8 cellular contexts compared by ENCODE assay signal in the genomic region with DNA sequence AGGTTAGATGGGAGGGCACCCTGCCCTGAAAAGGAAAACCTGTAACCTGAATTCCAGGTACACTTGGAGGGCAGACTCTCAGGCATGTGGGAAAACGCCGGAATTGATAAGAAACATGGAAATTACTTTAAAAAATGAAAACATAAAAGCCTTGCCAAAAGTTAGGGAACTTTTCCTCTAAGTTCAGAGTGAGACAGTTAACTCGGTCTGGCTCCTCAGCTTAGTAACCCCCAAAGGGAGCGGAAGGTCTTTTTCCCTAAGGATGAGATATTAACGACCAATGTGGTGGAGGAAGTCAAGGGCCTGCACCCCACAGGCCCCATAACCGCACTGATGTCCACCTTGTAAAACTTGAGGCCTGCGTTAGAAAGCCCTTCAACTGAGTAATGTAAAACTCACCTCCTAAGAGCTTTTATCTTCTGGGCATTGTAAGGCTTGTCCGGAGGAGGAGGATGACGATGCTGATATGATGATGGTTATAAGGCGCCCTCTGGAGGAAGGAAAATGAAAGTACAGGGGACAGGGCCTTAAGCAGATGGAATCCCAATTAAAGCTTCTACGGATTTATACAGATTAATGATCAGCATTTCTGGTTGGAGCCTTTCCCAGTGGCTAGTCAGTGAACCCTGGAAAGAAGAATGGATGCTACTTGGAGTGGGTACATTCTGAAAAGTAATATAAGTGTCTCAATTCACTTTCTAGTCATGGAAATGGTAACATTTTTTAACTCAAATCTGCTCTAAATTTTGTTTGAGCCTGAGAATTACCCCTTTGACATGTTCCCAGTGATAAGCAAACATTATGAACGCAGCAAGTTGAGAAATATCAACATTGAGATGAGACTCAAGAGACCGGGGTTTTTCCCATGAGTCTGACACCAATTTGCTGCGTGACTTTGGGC. TPM values are rescaled to one million over a fixed set of nuclear protein-coding genes. Genes with fewer than 3 reads are reported as not detected.
DNase-seq lines count a peak whose midpoint lies in the region; ATAC-seq and TF ChIP-seq lines count a peak whose summit lies in the region.

No MANE protein-coding gene starts in this region.

- H3K27me3 Mint-ChIP-seq in activated naive CD8-positive, alpha-beta T cell treated with anti-CD3 and anti-CD28 coated beads, Interleukin-2, amount 50 U/mL, for 24 hours = peaks cover 45% of the 10 kb centered on the region
- H3K27me3 Mint-ChIP-seq in progenitor cell of endocrine pancreas = peaks cover 13% of the 10 kb centered on the region

- H3K4me3 ChIP-seq in DOHH2 (ENCODE audit: low read length) = no peak overlapping the region
- peak overlapping the region; percentile 26 to 68 (median 61) for H3K4me3 ChIP-seq in heart left ventricle

- H3F3A ChIP-seq in DOHH2 (ENCODE audit: control insufficient read depth, insufficient read depth) = no peaks in the 10 kb centered on the region

- no peak for TF ChIP-seq POLR2A in heart left ventricle (IDR thresholded peaks at IDR 0.05)

- H3K9me3 ChIP-seq in DOHH2 (ENCODE audit: control insufficient read depth, insufficient read depth, low read length) = no peaks in the 10 kb centered on the region
- H3K9me3 ChIP-seq in heart left ventricle = no peaks in the 10 kb centered on the region

- peaks cover 5% of the 10 kb centered on the region for H3K4me1 Mint-ChIP-seq in activated naive CD8-positive, alpha-beta T cell treated with anti-CD3 and anti-CD28 coated beads, Interleukin-2, amount 50 U/mL, for 24 hours
- H3K4me1 Mint-ChIP-seq in progenitor cell of endocrine pancreas (ENCODE audit: low read depth) = peaks cover 9% of the 10 kb centered on the region

- H3K4me2 ChIP-seq in DOHH2 (ENCODE audit: low read length) = no peak overlapping the region

- ATAC-seq in GM19452 (IDR thresholded peaks at IDR 0.05; ENCODE audit: unreplicated experiment) = peak; percentile 94
- peak; percentile 69 for ATAC-seq in HG03457 (IDR thresholded peaks at IDR 0.05; ENCODE audit: unreplicated experiment)
- peak; percentile 68 for ATAC-seq in activated naive CD8-positive, alpha-beta T cell treated with anti-CD3 and anti-CD28 coated beads, Interleukin-2, amount 50 U/mL, for 24 hours
- peak; percentile 56 to 78 (median 70) for ATAC-seq in heart left ventricle

- H3K36me3 ChIP-seq in DOHH2 (ENCODE audit: control insufficient read depth, low read length) (no peaks in the 10 kb centered on the region), heart left ventricle (peaks cover 0 to 32% (median 0%) of the 10 kb centered on the region in 9 donors)

- no peaks in the 10 kb centered on the region for H3K9me2 ChIP-seq in DOHH2 (replicated peaks; ENCODE audit: control insufficient read depth, low read length)

- H3K4me3 Mint-ChIP-seq in activated naive CD8-positive, alpha-beta T cell treated with anti-CD3 and anti-CD28 coated beads, Interleukin-2, amount 50 U/mL, for 24 hours = peak overlapping the region; percentile 38
- H3K4me3 Mint-ChIP-seq in progenitor cell of endocrine pancreas (ENCODE audit: low read depth) = peak overlapping the region; percentile 75

- H3K27me3 ChIP-seq in DOHH2 (ENCODE audit: control insufficient read depth, low read length) (peaks cover 19% of the 10 kb centered on the region), heart left ventricle (peaks cover 0 to 11% (median 2%) of the 10 kb centered on the region in 9 donors)

- DNase-seq in NCI-H524 treated with DMSO at 0.1 percent for 48 hours (lab: John Stamatoyannopoulos, UW) (peak; percentile 68), heart left ventricle (peak in 3 of 5 donors; percentile 41 to 48 (median 41)), progenitor cell of endocrine pancreas (ENCODE audit: low spot score, unreplicated experiment) (no peak)
- DNase-seq in activated naive CD8-positive, alpha-beta T cell treated with anti-CD3 and anti-CD28 coated beads, Interleukin-2, amount 50 U/mL, for 24 hours = peak; percentile 7
- no peak for DNase-seq in stimulated activated CD4-positive, alpha-beta T cell treated with anti-CD3 and anti-CD28 coated beads, Interleukin-4, amount 100 ng/mL, for 4 hours

- H3K9me3 Mint-ChIP-seq in activated naive CD8-positive, alpha-beta T cell treated with anti-CD3 and anti-CD28 coated beads, Interleukin-2, amount 50 U/mL, for 24 hours = no peaks in the 10 kb centered on the region
- no peaks in the 10 kb centered on the region for H3K9me3 Mint-ChIP-seq in progenitor cell of endocrine pancreas (ENCODE audit: low read depth)

- no peak overlapping the region for H3K27ac Mint-ChIP-seq in activated naive CD8-positive, alpha-beta T cell treated with anti-CD3 and anti-CD28 coated beads, Interleukin-2, amount 50 U/mL, for 24 hours
- H3K27ac Mint-ChIP-seq in progenitor cell of endocrine pancreas = no peak overlapping the region

- H3K79me2 ChIP-seq in DOHH2 (ENCODE audit: control insufficient read depth, low read length) = no peaks in the 10 kb centered on the region

- TF ChIP-seq CTCF in DOHH2 (IDR thresholded peaks at IDR 0.05; ENCODE audit: low read depth, low read length, poor library complexity, severe bottlenecking) = peak; percentile 94
- peak; percentile 58 to 85 (median 74) for TF ChIP-seq CTCF in heart left ventricle (IDR thresholded peaks at IDR 0.05)
- peak; percentile 79 for TF ChIP-seq CTCF in progenitor cell of endocrine pancreas (IDR thresholded peaks at IDR 0.05; ENCODE audit: unreplicated experiment)

- H3K4me1 ChIP-seq in DOHH2 (ENCODE audit: control insufficient read depth, low read length) = no peaks in the 10 kb centered on the region
- H3K4me1 ChIP-seq in heart left ventricle = peaks cover 0 to 35% (median 10%) of the 10 kb centered on the region in 12 donors

- no peaks in the 10 kb centered on the region for H4K20me1 ChIP-seq in DOHH2 (ENCODE audit: control insufficient read depth, insufficient read depth, low read depth, low read length)

- intact Hi-C loops in heart left ventricle (cut with DNase I) = loop anchor here in 8 of 10 donors (1.0 to 10.0 kb wide), 8 partner anchors 21 to 107 kb away; no protein-coding TSS in a partner anchor

- WGBS in heart left ventricle, 4 donors = 23 to 25% (median 24%) methylated on average over 14 of the region's 14 CpGs

- H3K36me3 Mint-ChIP-seq in activated naive CD8-positive, alpha-beta T cell treated with anti-CD3 and anti-CD28 coated beads, Interleukin-2, amount 50 U/mL, for 24 hours (ENCODE audit: low read depth) = no peaks in the 10 kb centered on the region
- H3K36me3 Mint-ChIP-seq in progenitor cell of endocrine pancreas (ENCODE audit: insufficient read depth) = no peaks in the 10 kb centered on the region

- H3K27ac ChIP-seq in DOHH2 (ENCODE audit: low read depth, low read length) (no peak overlapping the region), heart left ventricle (peak overlapping the region; percentile 68 to 92 (median 84))

RNA-seq across cellular contexts. Expression of gene COL1A2, which starts 0.7 kb away (rescaled TPM):
- total RNA-seq in heart left ventricle (100 to 1,000 TPM in 5 of 9 donors, 10 to 100 TPM in 4; 65.7 to 615 (median 104) TPM), progenitor cell of endocrine pancreas (14.8 and 26.2 TPM in 2 replicates)
- 100 to 1,000 TPM in 1 of 2 donors, 10 to 100 TPM in 1; 33.1 to 141 TPM for polyA plus RNA-seq in heart left ventricle

Comparison
In these comparisons a context has a peak if more than half of its experiments do, and no peak if none do; other contexts are left out.
1. DNase-seq: peak in NCI-H524 treated with DMSO at 0.1 percent for 48 hours (single experiment), activated naive CD8-positive, alpha-beta T cell treated with anti-CD3 and anti-CD28 coated beads, Interleukin-2, amount 50 U/mL, for 24 hours (single experiment) and heart left ventricle (3 of 5); none in progenitor cell of endocrine pancreas (single experiment) and stimulated activated CD4-positive, alpha-beta T cell treated with anti-CD3 and anti-CD28 coated beads, Interleukin-4, amount 100 ng/mL, for 4 hours (0 of 2).
2. Peak in every context shown above with its lines, with median percentiles within 50 percentile points of each other: CTCF ChIP-seq and ATAC-seq.